In the genomic region with DNA sequence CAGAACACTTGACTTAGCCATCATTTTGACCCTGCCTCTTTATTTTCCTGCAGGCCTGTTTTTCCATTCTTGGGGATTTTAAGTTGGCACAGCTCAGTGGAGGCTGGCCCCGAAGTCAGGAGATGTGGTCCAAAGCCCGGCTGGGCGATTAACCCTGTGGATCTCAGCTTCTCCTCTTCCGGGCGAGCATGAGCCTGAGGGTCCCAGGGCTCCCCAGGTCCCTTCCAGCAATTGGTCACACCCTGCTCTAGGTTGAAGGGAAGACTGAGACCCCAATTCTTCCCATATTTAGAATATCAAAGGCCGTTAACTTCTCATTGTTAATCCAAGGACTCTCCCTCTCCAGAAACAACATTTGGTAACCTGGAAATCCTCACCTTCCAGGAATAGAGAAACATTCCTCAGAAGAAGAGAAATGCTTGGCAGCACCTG, we compare ENCODE assay signal across 10 cellular contexts. TPM values are rescaled to one million over a fixed set of nuclear protein-coding genes. Genes with fewer than 3 reads are reported as not detected.
DNase-seq lines count a peak whose midpoint lies in the region; ATAC-seq and TF ChIP-seq lines count a peak whose summit lies in the region.
"Had no signal": no experiment of that assay in that cellular context is flagged by ENCODE, and none has a peak within 500 bp of the region (broad histone marks: within the 10 kb centered on the region; RNA-seq: fewer than 3 reads in every experiment).

No MANE protein-coding gene starts in this region.

- peaks cover 0 to 14% of the 10 kb centered on the region in 2 donors for H3K4me1 ChIP-seq in muscle layer of duodenum (ENCODE audit: control insufficient read depth in 1 of 2, insufficient read depth in 2 of 2, low read length in 2 of 2)

- peaks cover 22 to 27% (median 24%) of the 10 kb centered on the region in 3 donors for H3K4me1 Mint-ChIP-seq in T-cell

- no peak overlapping the region for H3K27ac Mint-ChIP-seq in T-cell

- H3K36me3 Mint-ChIP-seq in T-cell, result no peaks in the 10 kb centered on the region

- peak overlapping the region; percentile 52 for H3K27ac ChIP-seq in muscle layer of duodenum (ENCODE audit: low read length)

- peak overlapping the region; percentile 60 for H3K4me3 ChIP-seq in WI38 (ENCODE audit: low read depth, low read length)
- H3K4me3 ChIP-seq in fibroblast of the aortic adventitia (ENCODE audit: low read depth, low read length), result peak overlapping the region; percentile 100
- H3K4me3 ChIP-seq in muscle layer of duodenum (ENCODE audit: low read depth in 1 of 2, low read length in 2 of 2), result peak overlapping the region; percentile 53 to 63

- no peak for ATAC-seq in HG03097 (IDR thresholded peaks at IDR 0.05; ENCODE audit: low FRiP score, unreplicated experiment)
- ATAC-seq in T-cell (replicated peaks in 1 of 4), result no peak

- peaks cover 12 to 14% of the 10 kb centered on the region in 2 donors for H3K36me3 ChIP-seq in muscle layer of duodenum (ENCODE audit: control insufficient read depth in 1 of 2, insufficient read depth in 2 of 2, low read length in 2 of 2)

- H3K9me3 Mint-ChIP-seq in T-cell, result peaks cover 0 to 9% (median 0%) of the 10 kb centered on the region in 3 donors

- H3K4me3 Mint-ChIP-seq in T-cell, result no peak overlapping the region

- DNase-seq in fibroblast of the aortic adventitia (ENCODE audit: low read depth), result no peak
- peak; percentile 31 for DNase-seq in ureter (ENCODE audit: low spot score)
- DNase-seq in activated CD8-positive, alpha-beta memory T cell treated with anti-CD3 and anti-CD28 coated beads, Interleukin-2, amount 50 U/mL, for 4 hours, result no peak
- DNase-seq in T-cell, result no peak
- DNase-seq: activated CD4-positive, alpha-beta T cell treated with anti-CD3 and anti-CD28 coated beads for 4 hours; activated naive CD4-positive, alpha-beta T cell; DMS153 had no signal

- peaks cover 59 to 64% of the 10 kb centered on the region in 2 donors for H3K27me3 Mint-ChIP-seq in T-cell

- POLR2A ChIA-PET in T-cell (lab: Charles Lee), result no interaction called here

- peaks cover 10% of the 10 kb centered on the region for H3K27me3 ChIP-seq in muscle layer of duodenum (ENCODE audit: low read depth, low read length)

- TF ChIP-seq CTCF in WI38 (IDR thresholded peaks at IDR 0.05; ENCODE audit: low read depth, low read length) (no peak), fibroblast of the aortic adventitia (IDR thresholded peaks at IDR 0.05; ENCODE audit: insufficient read depth, low read length) (no peak)

- CTCF ChIA-PET in T-cell (lab: Charles Lee), result interaction anchor here in 1 of 2 donors (1.2 kb wide), 1 partner anchor 85 kb away, joined by 3 read pairs; no protein-coding TSS in a partner anchor

- no peaks in the 10 kb centered on the region for H3K9me3 ChIP-seq in muscle layer of duodenum (ENCODE audit: control insufficient read depth in 1 of 2, low read length in 2 of 2)

RNA-seq across cellular contexts. Expression of gene THBS2, which starts 2.3 kb away (rescaled TPM):
- total RNA-seq in fibroblast of the aortic adventitia (ENCODE audit: low replicate concordance) (322 and 519 TPM in 2 replicates), ureter (65.8 TPM), T-cell (under 1 TPM in 3 of 5 donors, not detected in 2; 0.09 to 0.39 (median 0.12) TPM)

Comparison
In these comparisons a context has a peak if more than half of its experiments do, and no peak if none do; other contexts are left out.
1. RNA of gene THBS2, which starts 2.3 kb away (total RNA-seq): 322 to 519 TPM in fibroblast of the aortic adventitia and 65.8 TPM in ureter (single experiment); 0.09 to 0.39 TPM in T-cell; every median in the first group is over 10 times any median in the second.
2. Peak in every context shown above with its lines, with median percentiles within 50 percentile points of each other: H3K4me3 ChIP-seq.